In the genomic region with DNA sequence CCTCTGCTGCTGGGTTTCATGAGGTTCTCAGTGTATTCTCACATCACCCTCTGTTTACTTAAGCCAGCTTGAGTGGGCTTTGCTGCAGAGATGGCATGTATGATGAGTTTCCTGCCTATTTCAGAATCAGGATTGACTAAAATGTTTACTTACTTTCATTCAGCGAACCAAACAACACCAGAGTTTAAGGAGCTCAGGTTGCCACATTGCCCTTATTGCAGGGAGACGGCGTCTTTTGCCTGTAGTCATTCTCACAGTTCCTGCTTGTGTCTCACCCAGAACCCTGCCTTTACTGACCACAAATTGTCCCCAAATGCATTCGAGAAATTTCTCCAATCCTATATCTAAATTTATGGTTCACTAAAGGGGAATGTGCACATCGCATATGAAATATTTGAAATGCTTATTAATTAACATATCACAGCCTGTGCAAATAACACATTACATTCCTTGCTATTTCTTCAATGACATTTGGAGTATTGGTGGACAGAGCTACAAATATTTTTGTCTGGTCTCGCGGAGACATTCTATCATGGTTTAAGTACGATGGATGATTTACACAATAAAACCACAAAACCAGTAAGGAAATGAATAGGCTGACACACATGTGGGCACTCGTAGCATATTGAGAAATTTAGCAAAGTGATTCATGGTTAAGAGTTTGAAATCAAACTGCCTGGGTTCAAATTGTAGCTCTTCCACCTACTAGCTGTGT, we compare ENCODE assay signal across 13 cellular contexts.
DNase-seq lines count a peak whose midpoint lies in the region; ATAC-seq, FAIRE-seq and TF ChIP-seq lines count a peak whose summit lies in the region.
"Had no signal": no experiment of that assay in that cellular context is flagged by ENCODE, and none has a peak within 500 bp of the region (broad histone marks: within the 10 kb centered on the region; RNA-seq: fewer than 3 reads in every experiment).

No MANE protein-coding gene starts in this region.

- CTCF ChIA-PET in naive thymus-derived CD4-positive, alpha-beta T cell (lab: Charles Lee) = interaction anchor here (0.9 to 2.3 kb wide), 3 partner anchors 16 to 442 kb away, joined by 3 to 10 read pairs (median 6); no protein-coding TSS in a partner anchor

- DNase-seq in CD1c-positive myeloid dendritic cell (ENCODE audit: extremely low spot score) (peak; percentile 28), M059J (ENCODE audit: low read depth) (peak; percentile 84), NCI-H2227 (lab: John Stamatoyannopoulos, UW; ENCODE audit: unreplicated experiment) (no peak), HFFc6 (no peak), anterior cingulate cortex (lab: John Stamatoyannopoulos, UW) (no peak), GM12891 (ENCODE audit: insufficient read length, low spot score) (no peak)
- DNase-seq in activated naive CD8-positive, alpha-beta T cell treated with anti-CD3 and anti-CD28 coated beads, Interleukin-2, amount 50 U/mL, for 24 hours = no peak
- DNase-seq in naive thymus-derived CD4-positive, alpha-beta T cell = no peak
- DNase-seq: NCI-H774 had no signal

- H3K27ac ChIP-seq in naive thymus-derived CD4-positive, alpha-beta T cell (ENCODE audit: low read depth, low read length) = no peak overlapping the region
- H3K27ac ChIP-seq: KMS-11, neural progenitor cell had no signal

- H3K27me3 ChIP-seq in naive thymus-derived CD4-positive, alpha-beta T cell (ENCODE audit: control insufficient read depth in 2 of 2, insufficient read depth in 2 of 2, low read length in 2 of 2) = no peaks in the 10 kb centered on the region
- H3K27me3 ChIP-seq: neural progenitor cell had no signal

- no peak for TF ChIP-seq POLR2A in GM12891 (IDR thresholded peaks at IDR 0.05; ENCODE audit: low read depth, low read length)

- peak; percentile 47 for ATAC-seq in activated naive CD8-positive, alpha-beta T cell treated with anti-CD3 and anti-CD28 coated beads, Interleukin-2, amount 50 U/mL, for 24 hours
- ATAC-seq in naive thymus-derived CD4-positive, alpha-beta T cell = peak; percentile 40
- ATAC-seq: WTC11 had no signal

- no peaks in the 10 kb centered on the region for H3K27me3 Mint-ChIP-seq in activated naive CD8-positive, alpha-beta T cell treated with anti-CD3 and anti-CD28 coated beads, Interleukin-2, amount 50 U/mL, for 24 hours
- no peaks in the 10 kb centered on the region for H3K27me3 Mint-ChIP-seq in naive thymus-derived CD4-positive, alpha-beta T cell
- no peaks in the 10 kb centered on the region; the same call in 1 of the 2 replicates for H3K27me3 Mint-ChIP-seq in HFFc6 (ENCODE audit: insufficient read depth)

- H3K4me3 ChIP-seq in naive thymus-derived CD4-positive, alpha-beta T cell (ENCODE audit: low read length) = no peak overlapping the region
- H3K4me3 ChIP-seq: neural progenitor cell had no signal

- H3K4me3 Mint-ChIP-seq in activated naive CD8-positive, alpha-beta T cell treated with anti-CD3 and anti-CD28 coated beads, Interleukin-2, amount 50 U/mL, for 24 hours = peak overlapping the region; percentile 56
- H3K4me3 Mint-ChIP-seq in naive thymus-derived CD4-positive, alpha-beta T cell = peak overlapping the region in 8 of 10 donors; percentile 1 to 63 (median 22)
- no peak overlapping the region for H3K4me3 Mint-ChIP-seq in HFFc6
- H3K4me3 Mint-ChIP-seq: neural progenitor cell, WTC11 had no signal

- peaks cover 46 to 50% of the 10 kb centered on the region in 2 donors for H3K4me1 ChIP-seq in naive thymus-derived CD4-positive, alpha-beta T cell (ENCODE audit: control insufficient read depth in 2 of 2, insufficient read depth in 2 of 2, low read length in 2 of 2)
- H3K4me1 ChIP-seq: neural progenitor cell had no signal

- H3K4me1 Mint-ChIP-seq in activated naive CD8-positive, alpha-beta T cell treated with anti-CD3 and anti-CD28 coated beads, Interleukin-2, amount 50 U/mL, for 24 hours = peaks cover 63% of the 10 kb centered on the region
- H3K4me1 Mint-ChIP-seq in naive thymus-derived CD4-positive, alpha-beta T cell = peaks cover 36 to 59% (median 52%) of the 10 kb centered on the region in 7 donors
- H3K4me1 Mint-ChIP-seq in HFFc6 (ENCODE audit: low read depth) = peaks cover 22% of the 10 kb centered on the region; the same call in 1 of the 2 replicates
- H3K4me1 Mint-ChIP-seq: WTC11 had no signal

- FAIRE-seq in GM12891 (lab: Jason Lieb, UNC) = no peak
- FAIRE-seq: colon had no signal

- intact Hi-C loops in naive thymus-derived CD4-positive, alpha-beta T cell (cut with micrococcal nuclease) = loop anchor here (1.0 to 5.0 kb wide), 5 partner anchors 24 to 214 kb away; no protein-coding TSS in a partner anchor

- no peaks in the 10 kb centered on the region for H3K36me3 Mint-ChIP-seq in activated naive CD8-positive, alpha-beta T cell treated with anti-CD3 and anti-CD28 coated beads, Interleukin-2, amount 50 U/mL, for 24 hours (ENCODE audit: low read depth)
- peaks cover 0 to 1% (median 0%) of the 10 kb centered on the region in 5 donors for H3K36me3 Mint-ChIP-seq in naive thymus-derived CD4-positive, alpha-beta T cell
- no peaks in the 10 kb centered on the region for H3K36me3 Mint-ChIP-seq in HFFc6 (ENCODE audit: low read depth)
- H3K36me3 Mint-ChIP-seq: neural progenitor cell, WTC11 had no signal

- H3K9me3 ChIP-seq in naive thymus-derived CD4-positive, alpha-beta T cell (ENCODE audit: control insufficient read depth in 2 of 3, low read length in 3 of 3) = no peaks in the 10 kb centered on the region

- no peak for TF ChIP-seq CTCF in HFFc6 (IDR thresholded peaks at IDR 0.05)

- no peaks in the 10 kb centered on the region for H3K9me3 Mint-ChIP-seq in activated naive CD8-positive, alpha-beta T cell treated with anti-CD3 and anti-CD28 coated beads, Interleukin-2, amount 50 U/mL, for 24 hours
- no peaks in the 10 kb centered on the region for H3K9me3 Mint-ChIP-seq in naive thymus-derived CD4-positive, alpha-beta T cell
- H3K9me3 Mint-ChIP-seq in HFFc6 = peaks cover 24% of the 10 kb centered on the region
- H3K9me3 Mint-ChIP-seq: neural progenitor cell, WTC11 had no signal

- peak overlapping the region; percentile 72 for H3K27ac Mint-ChIP-seq in activated naive CD8-positive, alpha-beta T cell treated with anti-CD3 and anti-CD28 coated beads, Interleukin-2, amount 50 U/mL, for 24 hours
- peak overlapping the region in 8 of 9 donors; percentile 19 to 88 (median 66) for H3K27ac Mint-ChIP-seq in naive thymus-derived CD4-positive, alpha-beta T cell
- no peak overlapping the region; the same call in 1 of the 2 replicates for H3K27ac Mint-ChIP-seq in HFFc6
- H3K27ac Mint-ChIP-seq: neural progenitor cell, WTC11 had no signal

- no peaks in the 10 kb centered on the region for H3K36me3 ChIP-seq in naive thymus-derived CD4-positive, alpha-beta T cell (ENCODE audit: control insufficient read depth in 2 of 3, insufficient read depth in 3 of 3, low read length in 3 of 3)
- H3K36me3 ChIP-seq: neural progenitor cell had no signal

- POLR2A ChIA-PET in naive thymus-derived CD4-positive, alpha-beta T cell (lab: Charles Lee) = interaction anchor here (0.6 to 1.9 kb wide), 4 partner anchors 17 to 742 kb away, joined by 3 to 6 read pairs (median 4); no protein-coding TSS in a partner anchor

TF ChIP-seq in GM12891, 5 proteins besides CTCF, POLR2A, EP300 and RAD21:
- TF ChIP-seq POU2F2 (IDR thresholded peaks at IDR 0.05; ENCODE audit: low read depth, low read length) = no peak
- no peak for TF ChIP-seq SPI1 (IDR thresholded peaks at IDR 0.05; ENCODE audit: low read depth, low read length)
- TF ChIP-seq TAF1 (IDR thresholded peaks at IDR 0.05; ENCODE audit: low read depth, low read length) = no peak
- TF ChIP-seq PAX5 (IDR thresholded peaks at IDR 0.05; ENCODE audit: insufficient read depth, low read length, severe bottlenecking) = no peak
- TF ChIP-seq POLR2AphosphoS5 (IDR thresholded peaks at IDR 0.05; ENCODE audit: low read depth, low read length) = no peak

Comparison
In these comparisons a context has a peak if more than half of its experiments do, and no peak if none do; other contexts are left out.
1. DNase-seq: peak in CD1c-positive myeloid dendritic cell (single experiment) and M059J (single experiment); none in activated naive CD8-positive, alpha-beta T cell treated with anti-CD3 and anti-CD28 coated beads, Interleukin-2, amount 50 U/mL, for 24 hours (single experiment), naive thymus-derived CD4-positive, alpha-beta T cell (0 of 9), NCI-H2227 (single experiment), HFFc6 (single experiment), anterior cingulate cortex (0 of 58) and GM12891 (single experiment).